ENCODE assay signal across 1 cellular context in the genomic region with DNA sequence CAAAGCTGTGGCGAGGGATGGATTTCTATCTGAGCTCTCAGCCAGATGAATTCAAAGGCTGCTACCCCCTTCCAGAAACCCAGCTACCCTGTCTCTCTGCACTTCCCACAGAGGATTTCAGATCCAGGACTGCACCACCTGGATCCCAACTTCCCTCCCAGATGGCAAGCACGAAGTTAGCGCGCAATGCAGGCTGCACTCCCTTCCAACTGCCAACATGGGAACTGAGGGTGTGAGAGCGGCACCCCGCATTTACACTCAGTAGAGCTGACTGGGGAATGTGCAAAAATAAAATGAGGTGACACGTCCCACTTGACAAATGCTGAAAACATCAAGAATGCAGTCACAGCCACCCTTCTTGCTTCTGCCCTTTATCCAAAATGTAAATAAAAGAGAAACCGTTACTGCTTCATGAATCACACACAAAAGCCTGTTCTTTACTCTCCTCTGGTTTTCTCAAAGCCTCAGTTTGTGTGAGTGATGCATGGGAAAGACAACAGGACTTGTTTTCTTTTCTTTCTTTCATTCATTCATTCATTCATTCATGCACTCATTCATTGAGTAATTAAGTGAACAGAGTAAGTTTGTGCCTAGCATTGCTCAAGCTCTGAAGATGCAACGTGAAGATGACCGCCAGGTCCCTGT.
A peak's percentile ranks its signal among the peaks of the same experiment; 100 is the strongest.
TF ChIP-seq lines count a peak whose summit lies in the region.

No MANE protein-coding gene starts in this region.

TF ChIP-seq in HepG2, 621 proteins besides CTCF, POLR2A, EP300 and RAD21:
- TF ChIP-seq ZNF24 (IDR thresholded peaks at IDR 0.05) (peak; percentile 60; the same call in 1 of the 2 replicates), ZBTB38 (CRISPR knock-in tag; IDR thresholded peaks at IDR 0.05) (no peak)
